7 cellular contexts compared by ENCODE assay signal in genomic region chr7:82250598-82250997, GRCh38.
"Had no signal": no experiment of that assay in that cellular context is flagged by ENCODE, and none has a peak within 500 bp of the region (broad histone marks: within the 10 kb centered on the region; RNA-seq: fewer than 3 reads in every experiment).

No MANE protein-coding gene starts in this region.

- H2AFZ ChIP-seq: GM23338 had no signal

- DNase-seq: H9, HCEC 1CT, KBM-7 had no signal

- H3K9ac ChIP-seq: KMS-11 had no signal

- H3K4me2 ChIP-seq: GM23338, KMS-11 had no signal

- H3K4me3 ChIP-seq: GM23338 had no signal

- H3K27ac ChIP-seq: HL-60, KMS-11 had no signal

- ATAC-seq: GM23338, HepG2 had no signal
